7 cellular contexts compared by ENCODE assay signal in the genomic region with DNA sequence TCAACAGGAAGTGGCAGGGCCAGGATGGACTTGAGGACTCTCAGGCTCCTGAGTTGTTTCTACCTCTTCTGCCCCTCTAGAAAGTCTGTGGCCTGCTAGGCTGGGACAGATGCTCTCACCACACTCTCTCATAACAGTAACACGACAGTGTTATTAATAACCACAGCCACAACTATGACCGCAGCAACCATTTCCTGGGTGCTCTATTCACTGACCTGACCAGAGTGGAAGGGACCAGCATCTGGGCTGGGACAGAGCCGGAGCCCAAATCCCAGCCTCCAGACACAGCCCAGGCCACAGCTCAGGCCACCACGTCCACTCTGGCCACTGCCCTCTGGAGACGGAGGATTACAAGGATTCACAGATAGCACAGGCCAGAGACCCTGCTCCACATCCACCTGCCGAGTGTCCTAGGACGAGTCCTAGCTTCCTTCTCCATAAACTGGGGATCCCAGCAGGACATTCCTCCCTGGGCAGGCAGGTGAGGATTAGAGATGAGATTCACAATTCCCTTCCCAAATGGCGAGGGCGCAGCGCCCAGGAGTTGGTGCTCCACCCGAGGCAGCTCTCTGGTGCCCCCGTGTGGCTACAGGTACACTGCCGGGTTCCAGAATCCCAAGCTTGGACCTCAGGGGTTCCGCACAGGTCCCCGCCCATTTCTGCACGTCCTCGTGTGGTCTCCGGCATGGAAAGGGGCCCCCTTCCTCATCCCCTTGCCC. TPM values are rescaled to one million over a fixed set of nuclear protein-coding genes. Genes with fewer than 3 reads are reported as not detected.
DNase-seq lines count a peak whose midpoint lies in the region; ATAC-seq and TF ChIP-seq lines count a peak whose summit lies in the region.

No MANE protein-coding gene starts in this region.

- H3K4me1 Mint-ChIP-seq in effector memory CD8-positive, alpha-beta T cell (ENCODE audit: low read depth in 2 of 2), result peaks cover 14 to 16% of the 10 kb centered on the region in 2 donors
- H3K4me1 Mint-ChIP-seq in naive thymus-derived CD8-positive, alpha-beta T cell, result peaks cover 2 to 5% (median 5%) of the 10 kb centered on the region in 4 donors

- no peak overlapping the region for H3K27ac ChIP-seq in upper lobe of left lung

- no peak for TF ChIP-seq EP300 in upper lobe of left lung (IDR thresholded peaks at IDR 0.05)

- POLR2A ChIA-PET in naive thymus-derived CD8-positive, alpha-beta T cell (lab: Charles Lee), result no interaction called here

- peaks cover 32 to 77% of the 10 kb centered on the region in 2 donors for H3K27me3 Mint-ChIP-seq in effector memory CD8-positive, alpha-beta T cell
- peaks cover 13 to 70% (median 32%) of the 10 kb centered on the region in 5 donors for H3K27me3 Mint-ChIP-seq in naive thymus-derived CD8-positive, alpha-beta T cell

- ATAC-seq in effector memory CD8-positive, alpha-beta T cell (replicated peaks), result peak; percentile 32
- ATAC-seq in naive thymus-derived CD8-positive, alpha-beta T cell, result no peak
- peak in 1 of 2 donors; percentile 58 for ATAC-seq in upper lobe of left lung (ENCODE audit: low FRiP score in 2 of 2)

- peaks cover 6% of the 10 kb centered on the region for H3K36me3 Mint-ChIP-seq in effector memory CD8-positive, alpha-beta T cell (ENCODE audit: insufficient read depth)
- H3K36me3 Mint-ChIP-seq in naive thymus-derived CD8-positive, alpha-beta T cell, result no peaks in the 10 kb centered on the region

- TF ChIP-seq POLR2A in NB4 (IDR thresholded peaks at IDR 0.05; ENCODE audit: extremely low read depth, insufficient read length), result no peak
- no peak for TF ChIP-seq POLR2A in upper lobe of left lung (IDR thresholded peaks at IDR 0.05)

- peaks cover 0 to 3% (median 0%) of the 10 kb centered on the region in 4 donors for H3K4me1 ChIP-seq in upper lobe of left lung

- TF ChIP-seq CTCF in GM12865 (IDR thresholded peaks at IDR 0.05; ENCODE audit: insufficient read depth, low read depth, low read length, missing control alignments), result peak; percentile 86
- peak; percentile 86 for TF ChIP-seq CTCF in NB4 (IDR thresholded peaks at IDR 0.05; ENCODE audit: low read depth, low read length)
- TF ChIP-seq CTCF in upper lobe of left lung (IDR thresholded peaks at IDR 0.05), result peak; percentile 48 to 72 (median 54)

- no peaks in the 10 kb centered on the region for H3K9me3 ChIP-seq in upper lobe of left lung

- peak; percentile 92 for DNase-seq in GM12865 (ENCODE audit: low read depth)
- DNase-seq in HCEC 1CT, result peak; percentile 36
- peak; percentile 56 for DNase-seq in NB4 (ENCODE audit: low read depth)
- DNase-seq in activated CD4-positive, alpha-beta T cell treated with anti-CD3 and anti-CD28 coated beads, Interleukin-2, amount 50 U/mL, for 1 hour, result peak; percentile 25
- DNase-seq in effector memory CD8-positive, alpha-beta T cell, result peak; percentile 11 to 23 (median 19)
- DNase-seq in naive thymus-derived CD8-positive, alpha-beta T cell, result peak in 6 of 10 donors; percentile 12 to 28 (median 20)
- peak in 1 of 2 donors; percentile 36 for DNase-seq in upper lobe of left lung

- H3K4me3 ChIP-seq in GM12865 (ENCODE audit: low read depth, low read length) (0 out of 2 replicates have a peak overlapping the region, but pooled peaks have one; percentile 3), NB4 (ENCODE audit: low read depth, low read length) (no peak overlapping the region), upper lobe of left lung (no peak overlapping the region)

- H3K27ac Mint-ChIP-seq in effector memory CD8-positive, alpha-beta T cell, result no peak overlapping the region
- peak overlapping the region in 1 of 10 donors; percentile 2 for H3K27ac Mint-ChIP-seq in naive thymus-derived CD8-positive, alpha-beta T cell

- H3K9me3 Mint-ChIP-seq in effector memory CD8-positive, alpha-beta T cell, result peaks cover 0 to 2% of the 10 kb centered on the region in 2 donors
- H3K9me3 Mint-ChIP-seq in naive thymus-derived CD8-positive, alpha-beta T cell, result no peaks in the 10 kb centered on the region

- H3K4me3 Mint-ChIP-seq in effector memory CD8-positive, alpha-beta T cell, result peak overlapping the region; percentile 25 to 35
- H3K4me3 Mint-ChIP-seq in naive thymus-derived CD8-positive, alpha-beta T cell, result peak overlapping the region in 1 of 10 donors; percentile 10

- H3K36me3 ChIP-seq in upper lobe of left lung, result no peaks in the 10 kb centered on the region

- H3K27me3 ChIP-seq in upper lobe of left lung, result no peaks in the 10 kb centered on the region

- WGBS in upper lobe of left lung, 2 donors, result 29 to 37% methylated on average over 10 to 18 of the region's 18 CpGs

RNA-seq across cellular contexts. Expression of gene PNPLA5, which starts 7.1 kb away (rescaled TPM):
- not detected for total RNA-seq in naive thymus-derived CD8-positive, alpha-beta T cell
- not detected for polyA plus RNA-seq in naive thymus-derived CD8-positive, alpha-beta T cell
- not detected for total RNA-seq in upper lobe of left lung

RNA-seq across cellular contexts. Expression of gene SULT4A1, which starts 22.4 kb away (rescaled TPM):
- total RNA-seq in naive thymus-derived CD8-positive, alpha-beta T cell, result not detected
- polyA plus RNA-seq in naive thymus-derived CD8-positive, alpha-beta T cell, result not detected
- not detected for total RNA-seq in upper lobe of left lung

RNA-seq across cellular contexts. Expression of gene PNPLA3, which starts 38.8 kb away (rescaled TPM):
- under 1 TPM; 0.60 to 0.63 TPM for total RNA-seq in naive thymus-derived CD8-positive, alpha-beta T cell
- polyA plus RNA-seq in naive thymus-derived CD8-positive, alpha-beta T cell, result not detected
- 1 to 10 TPM in 4 of 6 donors, under 1 TPM in 2; 0.59 to 6.3 (median 4.5) TPM for total RNA-seq in upper lobe of left lung
